Comparison of ENCODE assay signal across 20 cellular contexts in genomic region chr3:197007953-197008352, GRCh38.
"Had no signal": no experiment of that assay in that cellular context is flagged by ENCODE, and none has a peak within 500 bp of the region (broad histone marks: within the 10 kb centered on the region; RNA-seq: fewer than 3 reads in every experiment).

No MANE protein-coding gene starts in this region.

- H3K9me3 Mint-ChIP-seq: dendritic cell treated with granulocyte-macrophage colony-stimulating factor and Interleukin-4, amounts not matched to agents 40 ng/mL and 50 ng/mL, for 4 days; effector memory CD8-positive, alpha-beta T cell; natural killer cell treated with Interleukin-12 subunit alpha and Interleukin-12 subunit beta and Interleukin-15 and Interleukin-18, amount 100 ng/mL, for 72 hours; stimulated activated effector memory CD8-positive, alpha-beta T cell treated with anti-CD3 and anti-CD28 coated beads, Interleukin-12 subunit alpha, Interleukin-12 subunit beta, amount 100 ng/mL, for 72 hours had no signal

- FAIRE-seq: small intestine had no signal

- H3K4me3 Mint-ChIP-seq: dendritic cell treated with granulocyte-macrophage colony-stimulating factor and Interleukin-4, amounts not matched to agents 40 ng/mL and 50 ng/mL, for 4 days; effector memory CD8-positive, alpha-beta T cell; natural killer cell treated with Interleukin-12 subunit alpha and Interleukin-12 subunit beta and Interleukin-15 and Interleukin-18, amount 100 ng/mL, for 72 hours; stimulated activated effector memory CD8-positive, alpha-beta T cell treated with anti-CD3 and anti-CD28 coated beads, Interleukin-12 subunit alpha, Interleukin-12 subunit beta, amount 100 ng/mL, for 72 hours had no signal

- H3K36me3 Mint-ChIP-seq: natural killer cell treated with Interleukin-12 subunit alpha and Interleukin-12 subunit beta and Interleukin-15 and Interleukin-18, amount 100 ng/mL, for 72 hours; stimulated activated effector memory CD8-positive, alpha-beta T cell treated with anti-CD3 and anti-CD28 coated beads, Interleukin-12 subunit alpha, Interleukin-12 subunit beta, amount 100 ng/mL, for 72 hours had no signal

- H3K27ac ChIP-seq: epithelial cell of prostate, esophagus muscularis mucosa, gastrocnemius medialis, neutrophil, suprapubic skin, thyroid gland, upper lobe of left lung, uterus had no signal

- H3K4me1 ChIP-seq: uterus had no signal

- H3K27me3 ChIP-seq: gastrocnemius medialis, suprapubic skin, thyroid gland, upper lobe of left lung, uterus had no signal

- H3K36me3 ChIP-seq: esophagus muscularis mucosa, gastrocnemius medialis, neutrophil, suprapubic skin, thyroid gland, upper lobe of left lung, uterus had no signal

- DNase-seq: effector memory CD8-positive, alpha-beta T cell; gastrocnemius medialis; left ventricle myocardium superior; mesenchymal stem cell; midbrain; stimulated activated CD4-positive, alpha-beta T cell treated with anti-CD3 and anti-CD28 coated beads, Interleukin-2, amount 100 ng/mL, for 48 hours; stimulated activated CD8-positive, alpha-beta memory T cell treated with anti-CD3 and anti-CD28 coated beads, Interleukin-4, amount 100 ng/mL, for 48 hours; stimulated activated naive CD8-positive, alpha-beta T cell treated with anti-CD3 and anti-CD28 coated beads, Interleukin-15, Interleukin-2, amounts not matched to agents 100 U/mL and 50 U/mL, for 24 hours; thyroid gland; uterus had no signal

- H3K4me3 ChIP-seq: esophagus muscularis mucosa, gastrocnemius medialis, lung, suprapubic skin, thyroid gland, upper lobe of left lung, uterus had no signal

- H3K9me3 ChIP-seq: esophagus muscularis mucosa, gastrocnemius medialis, neutrophil, suprapubic skin, thyroid gland, upper lobe of left lung, uterus had no signal

- H3K27ac Mint-ChIP-seq: dendritic cell treated with granulocyte-macrophage colony-stimulating factor and Interleukin-4, amounts not matched to agents 40 ng/mL and 50 ng/mL, for 4 days; effector memory CD8-positive, alpha-beta T cell; natural killer cell treated with Interleukin-12 subunit alpha and Interleukin-12 subunit beta and Interleukin-15 and Interleukin-18, amount 100 ng/mL, for 72 hours; stimulated activated effector memory CD8-positive, alpha-beta T cell treated with anti-CD3 and anti-CD28 coated beads, Interleukin-12 subunit alpha, Interleukin-12 subunit beta, amount 100 ng/mL, for 72 hours had no signal

- ATAC-seq: effector memory CD8-positive, alpha-beta T cell; gastrocnemius medialis; left ventricle myocardium superior; natural killer cell treated with Interleukin-12 subunit alpha and Interleukin-12 subunit beta and Interleukin-15 and Interleukin-18, amount 100 ng/mL, for 72 hours; stimulated activated effector memory CD8-positive, alpha-beta T cell treated with anti-CD3 and anti-CD28 coated beads, Interleukin-12 subunit alpha, Interleukin-12 subunit beta, amount 100 ng/mL, for 72 hours; stimulated activated naive CD8-positive, alpha-beta T cell treated with anti-CD3 and anti-CD28 coated beads, Interleukin-15, Interleukin-2, amounts not matched to agents 100 U/mL and 50 U/mL, for 24 hours had no signal

- H3K27me3 Mint-ChIP-seq: effector memory CD8-positive, alpha-beta T cell; natural killer cell treated with Interleukin-12 subunit alpha and Interleukin-12 subunit beta and Interleukin-15 and Interleukin-18, amount 100 ng/mL, for 72 hours had no signal
